9 cellular contexts compared by ENCODE assay signal in genomic region chr3:184333700-184334099, GRCh38. TPM values are rescaled to one million over a fixed set of nuclear protein-coding genes. Genes with fewer than 3 reads are reported as not detected.
DNase-seq lines count a peak whose midpoint lies in the region; ATAC-seq, FAIRE-seq and TF ChIP-seq lines count a peak whose summit lies in the region.
"Had no signal": no experiment of that assay in that cellular context is flagged by ENCODE, and none has a peak within 500 bp of the region (broad histone marks: within the 10 kb centered on the region; RNA-seq: fewer than 3 reads in every experiment).

No MANE protein-coding gene starts in this region.

- TF ChIP-seq CTCF in psoas muscle (IDR thresholded peaks at IDR 0.05), result no peak
- no peak for TF ChIP-seq CTCF in prostate gland (IDR thresholded peaks at IDR 0.05)

- H3K27me3 ChIP-seq in psoas muscle (ENCODE audit: insufficient read depth in 3 of 3, low read length in 2 of 3), result no peaks in the 10 kb centered on the region
- no peaks in the 10 kb centered on the region for H3K27me3 ChIP-seq in prostate gland (replicated peaks; ENCODE audit: insufficient read depth)

- peaks cover 7% of the 10 kb centered on the region for H3K27me3 Mint-ChIP-seq in T-helper 17 cell

- FAIRE-seq in GM12892 (lab: Jason Lieb, UNC), result no peak

- 74 to 92% (median 75%) methylated on average over 3 of the region's 3 CpGs for WGBS in psoas muscle, 3 donors
- 79% methylated on average over 3 of the region's 3 CpGs for WGBS in prostate gland

- H3K4me1 ChIP-seq in psoas muscle, result peaks cover 46% of the 10 kb centered on the region
- H3K4me1 ChIP-seq in prostate gland (replicated peaks), result peaks cover 14% of the 10 kb centered on the region

- TF ChIP-seq POLR2A in GM12892 (IDR thresholded peaks at IDR 0.05; ENCODE audit: low read depth, low read length), result peak; percentile 59; the same call in 1 of the 2 replicates
- TF ChIP-seq POLR2A in prostate gland (IDR thresholded peaks at IDR 0.05), result no peak

- H3K36me3 ChIP-seq in psoas muscle (ENCODE audit: insufficient read depth in 1 of 2, low read depth in 1 of 2) (peaks cover 5 to 67% of the 10 kb centered on the region in 2 donors), prostate gland (peaks cover 16 to 37% of the 10 kb centered on the region in 2 donors)

- H3K27ac Mint-ChIP-seq in T-helper 17 cell, result peak overlapping the region; percentile 95

- peak overlapping the region; percentile 59 for H3K4me3 Mint-ChIP-seq in T-helper 17 cell

- no peak for DNase-seq in GM12892 (ENCODE audit: insufficient read length)
- no peak for DNase-seq in T-helper 17 cell
- DNase-seq in epithelial cell of prostate (ENCODE audit: low read depth, low spot score), result no peak
- peak in 1 of 2 donors; percentile 41 for DNase-seq in psoas muscle
- no peak for DNase-seq in NCI-H2227 treated with DMSO at 0.1 percent for 48 hours (lab: John Stamatoyannopoulos, UW)
- DNase-seq in prostate gland (ENCODE audit: low spot score), result no peak
- DNase-seq in NCI-H2081 (lab: John Stamatoyannopoulos, UW), result no peak
- DNase-seq: nucleus accumbens had no signal

- no peak overlapping the region for H3K4me3 ChIP-seq in psoas muscle
- no peak overlapping the region for H3K4me3 ChIP-seq in prostate gland

- H3K9me3 ChIP-seq in T-helper 17 cell (ENCODE audit: control insufficient read depth, low read length, poor library complexity, severe bottlenecking) (no peaks in the 10 kb centered on the region), psoas muscle (no peaks in the 10 kb centered on the region), prostate gland (no peaks in the 10 kb centered on the region)

- intact Hi-C loops in psoas muscle (cut with DNase I) (loop anchor here in 1 of 2 donors (1.0 kb wide), 1 partner anchor 9 kb away; no protein-coding TSS in a partner anchor), prostate gland (cut with DNase I) (no loop called here)

- H3K27ac ChIP-seq in epithelial cell of prostate (peak overlapping the region; percentile 97), psoas muscle (peak overlapping the region; percentile 90), prostate gland (no peak overlapping the region)

- H3K36me3 Mint-ChIP-seq in T-helper 17 cell (ENCODE audit: low read depth), result peaks cover 26% of the 10 kb centered on the region

- no peak for ATAC-seq in T-helper 17 cell
- no peak for ATAC-seq in psoas muscle
- ATAC-seq in HG02870 (IDR thresholded peaks at IDR 0.05; ENCODE audit: unreplicated experiment), result no peak

- peaks cover 44% of the 10 kb centered on the region for H3K4me1 Mint-ChIP-seq in T-helper 17 cell

RNA-seq across cellular contexts. Expression of gene FAM131A, which starts 3.7 kb away (rescaled TPM):
- 1.6 TPM for polyA plus RNA-seq in GM12892 (2012; ENCODE audit: missing spikeins)
- total RNA-seq in T-helper 17 cell (10 to 100 TPM in 1 of 2 donors, 1 to 10 TPM in 1; 7.9 to 10.9 TPM), psoas muscle (10 to 100 TPM; 12.6 to 20.3 (median 13.9) TPM), prostate gland (10 to 100 TPM; 22.0 to 71.0 TPM)
- polyA plus RNA-seq in psoas muscle, result 10 to 100 TPM; 12.9 to 26.8 (median 20.2) TPM

RNA-seq across cellular contexts. Expression of gene EIF4G1, which starts 19.3 kb away (rescaled TPM):
- polyA plus RNA-seq in GM12892 (2012; ENCODE audit: missing spikeins), result 124 TPM
- 100 to 1,000 TPM; 226 to 236 TPM for total RNA-seq in T-helper 17 cell
- total RNA-seq in psoas muscle, result 100 to 1,000 TPM; 448 to 726 (median 633) TPM
- polyA plus RNA-seq in psoas muscle, result 100 to 1,000 TPM; 395 to 787 (median 628) TPM
- total RNA-seq in prostate gland, result 100 to 1,000 TPM; 331 to 370 TPM

RNA-seq across cellular contexts. Expression of gene CLCN2, which starts 27.7 kb away (rescaled TPM):
- polyA plus RNA-seq in GM12892 (2012; ENCODE audit: missing spikeins), result 1.2 TPM
- total RNA-seq in T-helper 17 cell, result 1 to 10 TPM; 4.6 TPM
- 1 to 10 TPM in 3 of 4 donors, under 1 TPM in 1; 0.64 to 2.3 (median 1.4) TPM for total RNA-seq in psoas muscle
- 1 to 10 TPM; 1.2 to 2.8 (median 2.0) TPM for polyA plus RNA-seq in psoas muscle
- total RNA-seq in prostate gland, result 10 to 100 TPM in 1 of 2 donors, 1 to 10 TPM in 1; 4.9 to 47.5 TPM

RNA-seq across cellular contexts. Expression of gene POLR2H, which starts 27.8 kb away (rescaled TPM):
- 138 TPM for polyA plus RNA-seq in GM12892 (2012; ENCODE audit: missing spikeins)
- total RNA-seq in T-helper 17 cell (10 to 100 TPM; 28.6 to 38.3 TPM), psoas muscle (10 to 100 TPM; 21.2 to 33.2 (median 28.6) TPM), prostate gland (10 to 100 TPM; 62.7 to 89.2 TPM)
- 100 to 1,000 TPM in 1 of 3 donors, 10 to 100 TPM in 2; 41.6 to 117 (median 62.8) TPM for polyA plus RNA-seq in psoas muscle

RNA-seq across cellular contexts. Expression of gene PSMD2, which starts 34.7 kb away (rescaled TPM):
- 110 TPM for polyA plus RNA-seq in GM12892 (2012; ENCODE audit: missing spikeins)
- total RNA-seq in T-helper 17 cell (100 to 1,000 TPM; 149 to 171 TPM), psoas muscle (100 to 1,000 TPM; 338 to 440 (median 424) TPM), prostate gland (100 to 1,000 TPM; 230 to 272 TPM)
- polyA plus RNA-seq in psoas muscle, result 100 to 1,000 TPM; 344 to 898 (median 873) TPM

Comparison
In these comparisons a context has a peak if more than half of its experiments do, and no peak if none do; other contexts are left out.
1. H3K27ac ChIP-seq: peak in epithelial cell of prostate (single experiment) and psoas muscle (single experiment); none in prostate gland (0 of 2).